In genomic region chr7:34133356-34133982, GRCh38 we compare ENCODE assay signal across 11 cellular contexts.
A peak's percentile ranks its signal among the peaks of the same experiment; 100 is the strongest.
DNase-seq lines count a peak whose midpoint lies in the region; ATAC-seq and TF ChIP-seq lines count a peak whose summit lies in the region.
"Had no signal": no experiment of that assay in that cellular context is flagged by ENCODE, and none has a peak within 500 bp of the region (broad histone marks: within the 10 kb centered on the region; RNA-seq: fewer than 3 reads in every experiment).

No MANE protein-coding gene starts in this region.

- in situ Hi-C loops in transverse colon (cut with MboI; ENCODE audit: low pct_ligation_motif_present in 1 of 4, low pct_unique_long_range_greater_than_20kb in 1 of 4, low sequenced_read_pairs in 3 of 4) = no loop called here

- DNase-seq in AG09309 (ENCODE audit: low read depth) (peak; percentile 88), HPDE6-E6E7 (ENCODE audit: extremely low spot score) (peak; percentile 86), amniotic stem cell (lab: John Stamatoyannopoulos, UW) (peak; percentile 57), kidney epithelial cell (ENCODE audit: low read depth) (peak; percentile 1), transverse colon (no peak), iPS-NIHi11 (ENCODE audit: low spot score) (no peak)

- no peak for TF ChIP-seq POLR2A in transverse colon (IDR thresholded peaks at IDR 0.05)

- TF ChIP-seq CTCF in AG09309 (IDR thresholded peaks at IDR 0.05; ENCODE audit: control insufficient read depth, insufficient read depth, low read depth, low read length, missing control alignments) (no peak), kidney epithelial cell (IDR thresholded peaks at IDR 0.05; ENCODE audit: insufficient read depth, low read length, poor library complexity, severe bottlenecking) (no peak), transverse colon (IDR thresholded peaks at IDR 0.05) (no peak)

- no peak overlapping the region for H3K4me3 ChIP-seq in AG09309 (ENCODE audit: control insufficient read depth, low read depth, low read length)
- H3K4me3 ChIP-seq in kidney epithelial cell (ENCODE audit: low read depth, low read length) = no peak overlapping the region
- no peak overlapping the region for H3K4me3 ChIP-seq in transverse colon
- H3K4me3 ChIP-seq: Peyer's patch, testis had no signal

- 71 to 88% methylated on average over 5 to 8 of the region's 8 CpGs for WGBS in transverse colon (ENCODE audit: low coverage in 1 of 2), 2 donors

- ATAC-seq in GM19351 (IDR thresholded peaks at IDR 0.05; ENCODE audit: unreplicated experiment) (no peak), GM21786 (IDR thresholded peaks at IDR 0.05; ENCODE audit: unreplicated experiment) (no peak)

- no peaks in the 10 kb centered on the region for H3K9me3 ChIP-seq in transverse colon
- H3K9me3 ChIP-seq: Peyer's patch, testis had no signal

- H3K27ac ChIP-seq in transverse colon = no peak overlapping the region
- H3K27ac ChIP-seq: Peyer's patch, testis, VCaP had no signal

- intact Hi-C loops in transverse colon (cut with DNase I; ENCODE audit: low total_unique reads) = no loop called here

- no peak for TF ChIP-seq EP300 in transverse colon (IDR thresholded peaks at IDR 0.05; ENCODE audit: low read depth)

- H3K4me1 ChIP-seq in transverse colon = no peaks in the 10 kb centered on the region
- H3K4me1 ChIP-seq: Peyer's patch, testis had no signal

- H3K36me3 ChIP-seq in kidney epithelial cell (ENCODE audit: control insufficient read depth, insufficient read depth, low read length) (no peaks in the 10 kb centered on the region), transverse colon (no peaks in the 10 kb centered on the region)
- H3K36me3 ChIP-seq: Peyer's patch had no signal

- H3K27me3 ChIP-seq in kidney epithelial cell (ENCODE audit: control insufficient read depth, insufficient read depth, low read length) = no peaks in the 10 kb centered on the region
- no peaks in the 10 kb centered on the region for H3K27me3 ChIP-seq in transverse colon
- H3K27me3 ChIP-seq: Peyer's patch, testis had no signal

Comparison
In these comparisons a context has a peak if more than half of its experiments do, and no peak if none do; other contexts are left out.
1. DNase-seq: peak in AG09309 (single experiment), HPDE6-E6E7 (single experiment), amniotic stem cell (single experiment) and kidney epithelial cell (single experiment); none in transverse colon (single experiment) and iPS-NIHi11 (single experiment).